ENCODE assay signal across 13 cellular contexts in genomic region chr9:93059960-93060591, GRCh38. TPM values are rescaled to one million over a fixed set of nuclear protein-coding genes. Genes with fewer than 3 reads are reported as not detected.
DNase-seq lines count a peak whose midpoint lies in the region; ATAC-seq and TF ChIP-seq lines count a peak whose summit lies in the region.
"Had no signal": no experiment of that assay in that cellular context is flagged by ENCODE, and none has a peak within 500 bp of the region (broad histone marks: within the 10 kb centered on the region; RNA-seq: fewer than 3 reads in every experiment).

No MANE protein-coding gene starts in this region.

- WGBS in sigmoid colon, 2 donors, result 74 to 83% methylated on average over 2 of the region's 2 CpGs

- no peaks in the 10 kb centered on the region for H3K9me3 ChIP-seq in BLaER1 treated with 17β-estradiol and CSF1 and Interleukin-3, amounts not matched to agents 10 nM and 100 nM (replicated peaks in 1 of 11)
- no peaks in the 10 kb centered on the region for H3K9me3 ChIP-seq in sigmoid colon

- intact Hi-C loops in activated T-helper 1 cell treated with anti-CD3 and anti-CD28 coated beads, Interleukin-12 subunit alpha, Interleukin-12 subunit beta, Interleukin-2, Interleukin-4 antibody, amounts not matched to agents 30 ng/mL and 10 ng/mL and 1 ng/mL, durations not matched to agents 14 hours and 24 hours and 36 hours (cut with micrococcal nuclease), result loop anchor here (2.0 to 5.0 kb wide), 3 partner anchors 87 to 295 kb away; partner anchors contain the start of gene BICD2
- intact Hi-C loops in sigmoid colon (cut with DNase I), result no loop called here

- H3K9ac ChIP-seq in BLaER1 treated with 17β-estradiol and CSF1 and Interleukin-3, amounts not matched to agents 10 nM and 100 nM, result peak overlapping the region; percentile 54 to 80 (median 71); a peak in 21 of 22 replicates

- H3K27ac Mint-ChIP-seq in activated T-helper 1 cell treated with anti-CD3 and anti-CD28 coated beads, Interleukin-12 subunit alpha, Interleukin-12 subunit beta, Interleukin-2, Interleukin-4 antibody, amounts not matched to agents 30 ng/mL and 10 ng/mL and 1 ng/mL, durations not matched to agents 14 hours and 24 hours and 36 hours, result peak overlapping the region; percentile 94
- H3K27ac Mint-ChIP-seq in naive B cell, result peak overlapping the region in 5 of 6 donors; percentile 59 to 98 (median 97)

- no peak for TF ChIP-seq EP300 in sigmoid colon (IDR thresholded peaks at IDR 0.05)

- H3K9me3 Mint-ChIP-seq in activated T-helper 1 cell treated with anti-CD3 and anti-CD28 coated beads, Interleukin-12 subunit alpha, Interleukin-12 subunit beta, Interleukin-2, Interleukin-4 antibody, amounts not matched to agents 30 ng/mL and 10 ng/mL and 1 ng/mL, durations not matched to agents 14 hours and 24 hours and 36 hours, result no peaks in the 10 kb centered on the region
- no peaks in the 10 kb centered on the region for H3K9me3 Mint-ChIP-seq in naive B cell

- H3K27ac ChIP-seq in BLaER1 treated with 17β-estradiol and CSF1 and Interleukin-3, amounts not matched to agents 10 nM and 100 nM, result peak overlapping the region; percentile 12 to 89 (median 73); a peak in 21 of 22 replicates
- H3K27ac ChIP-seq in sigmoid colon, result peak overlapping the region in 1 of 4 donors; percentile 12
- H3K27ac ChIP-seq: VCaP had no signal

- ATAC-seq in GM18505 (IDR thresholded peaks at IDR 0.05; ENCODE audit: unreplicated experiment) (no peak), naive B cell (ENCODE audit: low read depth in 2 of 2) (no peak)
- ATAC-seq: esophagus mucosa had no signal

- no peaks in the 10 kb centered on the region for H3K27me3 Mint-ChIP-seq in activated T-helper 1 cell treated with anti-CD3 and anti-CD28 coated beads, Interleukin-12 subunit alpha, Interleukin-12 subunit beta, Interleukin-2, Interleukin-4 antibody, amounts not matched to agents 30 ng/mL and 10 ng/mL and 1 ng/mL, durations not matched to agents 14 hours and 24 hours and 36 hours (ENCODE audit: insufficient read depth)
- H3K27me3 Mint-ChIP-seq in naive B cell, result no peaks in the 10 kb centered on the region

- TF ChIP-seq POLR2A in GM18505 (IDR thresholded peaks at IDR 0.05; ENCODE audit: borderline replicate concordance, extremely low read depth, insufficient read depth, insufficient read length) (peak; percentile 15), sigmoid colon (IDR thresholded peaks at IDR 0.05) (no peak)

- DNase-seq in activated T-helper 1 cell treated with anti-CD3 and anti-CD28 coated beads, Interleukin-12 subunit alpha, Interleukin-12 subunit beta, Interleukin-2, Interleukin-4 antibody, amounts not matched to agents 30 ng/mL and 10 ng/mL and 1 ng/mL, durations not matched to agents 14 hours and 24 hours and 36 hours (ENCODE audit: low spot score), result no peak
- no peak for DNase-seq in naive B cell
- DNase-seq in SHP77 (lab: John Stamatoyannopoulos, UW), result no peak
- DNase-seq in NOMO-1 treated with dmso at 0.1 percent for 144 hours (lab: John Stamatoyannopoulos, UW; ENCODE audit: unreplicated experiment), result no peak
- DNase-seq in cerebellar cortex (ENCODE audit: low spot score), result no peak
- no peak for DNase-seq in sigmoid colon
- DNase-seq: aorta, NCI-H1436 treated with DMSO at 0.1 percent for 48 hours, nucleus accumbens had no signal

- no peak for TF ChIP-seq CTCF in sigmoid colon (IDR thresholded peaks at IDR 0.05)

- peak overlapping the region; percentile 54 to 73 (median 62) for H3K4me3 ChIP-seq in BLaER1 treated with 17β-estradiol and CSF1 and Interleukin-3, amounts not matched to agents 10 nM and 100 nM
- no peak overlapping the region for H3K4me3 ChIP-seq in sigmoid colon

- H3K4me2 ChIP-seq in BLaER1 treated with 17β-estradiol and CSF1 and Interleukin-3, amounts not matched to agents 10 nM and 100 nM, result peak overlapping the region; percentile 87 to 99 (median 94)

- peaks cover 14% of the 10 kb centered on the region for H3K36me3 Mint-ChIP-seq in activated T-helper 1 cell treated with anti-CD3 and anti-CD28 coated beads, Interleukin-12 subunit alpha, Interleukin-12 subunit beta, Interleukin-2, Interleukin-4 antibody, amounts not matched to agents 30 ng/mL and 10 ng/mL and 1 ng/mL, durations not matched to agents 14 hours and 24 hours and 36 hours (ENCODE audit: low read depth)
- no peaks in the 10 kb centered on the region for H3K36me3 Mint-ChIP-seq in naive B cell

- peaks cover 70 to 96% (median 91%) of the 10 kb centered on the region in 10 experiments for H3K4me1 ChIP-seq in BLaER1 treated with 17β-estradiol and CSF1 and Interleukin-3, amounts not matched to agents 10 nM and 100 nM
- peaks cover 0 to 36% (median 23%) of the 10 kb centered on the region in 4 donors for H3K4me1 ChIP-seq in sigmoid colon

- H4K20me1 ChIP-seq in BLaER1 treated with 17β-estradiol and CSF1 and Interleukin-3, amounts not matched to agents 10 nM and 100 nM, result peaks cover 0 to 11% (median 0%) of the 10 kb centered on the region in 11 experiments; a peak in 2 of 22 replicates

- no peaks in the 10 kb centered on the region for H3K36me3 ChIP-seq in BLaER1 treated with 17β-estradiol and CSF1 and Interleukin-3, amounts not matched to agents 10 nM and 100 nM
- H3K36me3 ChIP-seq in sigmoid colon, result no peaks in the 10 kb centered on the region

- H3K4me1 Mint-ChIP-seq in activated T-helper 1 cell treated with anti-CD3 and anti-CD28 coated beads, Interleukin-12 subunit alpha, Interleukin-12 subunit beta, Interleukin-2, Interleukin-4 antibody, amounts not matched to agents 30 ng/mL and 10 ng/mL and 1 ng/mL, durations not matched to agents 14 hours and 24 hours and 36 hours (ENCODE audit: low read depth), result peaks cover 67% of the 10 kb centered on the region
- peaks cover 61 to 82% (median 69%) of the 10 kb centered on the region in 3 donors for H3K4me1 Mint-ChIP-seq in naive B cell

- H3K4me3 Mint-ChIP-seq in activated T-helper 1 cell treated with anti-CD3 and anti-CD28 coated beads, Interleukin-12 subunit alpha, Interleukin-12 subunit beta, Interleukin-2, Interleukin-4 antibody, amounts not matched to agents 30 ng/mL and 10 ng/mL and 1 ng/mL, durations not matched to agents 14 hours and 24 hours and 36 hours, result peak overlapping the region; percentile 91
- peak overlapping the region; percentile 86 to 96 (median 93) for H3K4me3 Mint-ChIP-seq in naive B cell

- no peaks in the 10 kb centered on the region for H3K27me3 ChIP-seq in BLaER1 treated with 17β-estradiol and CSF1 and Interleukin-3, amounts not matched to agents 10 nM and 100 nM
- H3K27me3 ChIP-seq in sigmoid colon, result no peaks in the 10 kb centered on the region

RNA-seq across cellular contexts. Expression of gene SUSD3, which starts 1.6 kb away (rescaled TPM):
- total RNA-seq in activated T-helper 1 cell treated with anti-CD3 and anti-CD28 coated beads, Interleukin-12 subunit alpha, Interleukin-12 subunit beta, Interleukin-2, Interleukin-4 antibody, amounts not matched to agents 30 ng/mL and 10 ng/mL and 1 ng/mL, durations not matched to agents 14 hours and 24 hours and 36 hours, result 31.7 and 33.2 TPM in 2 replicates
- polyA plus RNA-seq in naive B cell (ENCODE audit: low read depth in 6 of 6) (10 to 100 TPM; 35.3 to 70.1 (median 52.5) TPM), sigmoid colon (10 to 100 TPM in 1 of 3 donors, under 1 TPM in 1, not detected in 1; 0.92 to 15.2 TPM)
- 1 to 10 TPM; 1.9 to 7.2 (median 4.7) TPM for total RNA-seq in sigmoid colon

RNA-seq across cellular contexts. Expression of gene CARD19, which starts 35.9 kb away (rescaled TPM):
- total RNA-seq in activated T-helper 1 cell treated with anti-CD3 and anti-CD28 coated beads, Interleukin-12 subunit alpha, Interleukin-12 subunit beta, Interleukin-2, Interleukin-4 antibody, amounts not matched to agents 30 ng/mL and 10 ng/mL and 1 ng/mL, durations not matched to agents 14 hours and 24 hours and 36 hours, result 40.5 and 41.7 TPM in 2 replicates
- 10 to 100 TPM; 18.4 to 37.3 (median 27.4) TPM for polyA plus RNA-seq in naive B cell (ENCODE audit: low read depth in 6 of 6)
- 10 to 100 TPM; 51.2 to 88.4 (median 85.0) TPM for total RNA-seq in sigmoid colon
- polyA plus RNA-seq in sigmoid colon, result 10 to 100 TPM; 56.8 to 87.2 (median 66.1) TPM

Comparison
In these comparisons a context has a peak if more than half of its experiments do, and no peak if none do; other contexts are left out.
1. H3K4me3 ChIP-seq: peak in BLaER1 treated with 17β-estradiol and CSF1 and Interleukin-3, amounts not matched to agents 10 nM and 100 nM (10 of 10); none in sigmoid colon (0 of 4).